ENCODE assay signal across 10 cellular contexts in the genomic region with DNA sequence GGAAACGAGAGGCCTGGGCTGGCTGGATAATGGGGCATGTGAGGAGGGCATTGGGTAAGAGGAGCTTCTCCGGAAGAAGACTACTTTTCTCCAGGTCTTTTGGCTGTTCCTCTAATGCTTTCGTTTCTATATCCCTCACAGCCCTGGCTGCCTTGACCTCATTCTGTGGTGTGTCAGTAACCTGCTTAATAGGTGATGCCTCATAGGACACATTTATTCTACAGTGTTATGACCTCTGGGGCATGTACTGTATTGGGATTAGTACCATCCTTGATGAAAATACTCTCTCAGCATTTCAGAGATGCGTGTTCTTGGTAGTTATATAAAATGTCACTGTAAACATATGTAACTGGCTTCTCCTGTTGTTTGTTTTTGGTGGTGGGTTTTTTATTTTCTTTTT.
"Had no signal": no experiment of that assay in that cellular context is flagged by ENCODE, and none has a peak within 500 bp of the region (broad histone marks: within the 10 kb centered on the region; RNA-seq: fewer than 3 reads in every experiment).

No MANE protein-coding gene starts in this region.

- H3K9ac ChIP-seq: GM23248 had no signal

- ATAC-seq: HCT116, HepG2 had no signal

- H3K4me1 Mint-ChIP-seq: IgD-negative memory B cell had no signal

- H3K27ac Mint-ChIP-seq: HFFc6, IgD-negative memory B cell had no signal

- H3K27me3 Mint-ChIP-seq: IgD-negative memory B cell had no signal

- H3K9me3 Mint-ChIP-seq: HFFc6, IgD-negative memory B cell had no signal

- H3K27ac ChIP-seq: GM23248, HL-60 had no signal

- H2AFZ ChIP-seq: GM23248 had no signal

- H3K4me3 Mint-ChIP-seq: HFFc6, IgD-negative memory B cell had no signal

- H3K4me3 ChIP-seq: GM23248, HAP-1 had no signal

- H3K9me3 ChIP-seq: HAP-1 had no signal

- DNase-seq: GM23248, GOT3, H7, HFFc6, KBM-7 had no signal
